In the genomic region with DNA sequence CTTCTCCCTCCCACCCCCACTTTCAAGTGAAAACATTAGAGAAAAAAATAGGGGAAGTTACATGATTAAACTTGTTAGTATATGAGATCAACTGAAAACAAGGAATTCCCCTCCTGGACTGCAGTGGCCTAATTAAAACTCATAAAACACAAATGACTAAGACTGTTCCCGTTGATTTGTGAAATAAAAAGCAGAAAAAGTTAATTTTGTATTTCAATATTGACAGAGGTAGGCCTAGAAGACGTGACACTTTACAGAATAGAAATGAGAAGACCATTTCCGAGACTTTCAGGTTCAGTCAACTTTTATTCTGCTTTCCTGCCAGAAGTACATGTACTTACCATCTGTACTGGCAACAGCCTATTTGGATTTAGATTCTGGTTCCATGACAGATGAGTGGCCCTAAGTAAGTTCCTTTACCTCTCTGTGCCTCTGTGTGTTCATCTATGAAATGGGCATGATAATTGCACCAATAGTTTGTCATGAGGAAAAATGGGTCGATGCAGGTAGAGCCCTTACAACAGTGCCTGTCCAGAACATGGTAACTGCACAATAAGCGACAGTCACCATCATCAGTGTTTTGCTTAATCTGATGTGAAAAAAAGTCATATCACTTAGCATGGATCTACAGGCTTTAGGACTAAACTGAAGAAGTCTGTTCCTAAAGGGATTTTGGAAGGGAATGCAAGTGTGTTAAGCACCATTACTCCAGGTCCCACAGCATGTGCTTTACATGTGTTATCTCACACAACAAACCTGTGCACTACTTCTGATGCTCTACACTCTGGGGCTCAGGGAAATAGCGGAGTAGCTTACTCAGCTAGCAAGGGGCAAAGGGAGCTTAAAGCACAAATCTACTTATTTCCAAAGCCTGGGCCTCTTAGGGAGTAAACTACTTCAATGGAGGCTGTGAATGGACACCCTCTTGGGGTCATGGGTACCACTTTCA, we compare ENCODE assay signal across 9 cellular contexts.
DNase-seq lines count a peak whose midpoint lies in the region; ATAC-seq lines count a peak whose summit lies in the region.
"Had no signal": no experiment of that assay in that cellular context is flagged by ENCODE, and none has a peak within 500 bp of the region (broad histone marks: within the 10 kb centered on the region; RNA-seq: fewer than 3 reads in every experiment).

No MANE protein-coding gene starts in this region.

- CTCF ChIA-PET in T-cell (lab: Charles Lee) = interaction anchor here in 1 of 2 donors (1.1 kb wide), 1 partner anchor 11 kb away, joined by 4 read pairs; no protein-coding TSS in a partner anchor

- H3K9ac ChIP-seq in GM23248 = peak overlapping the region; percentile 100

- peak overlapping the region; percentile 96 for H3K4me2 ChIP-seq in GM23248 (ENCODE audit: unreplicated experiment)

- H3K4me1 ChIP-seq in GM23248 (ENCODE audit: insufficient read depth) = peaks cover 56% of the 10 kb centered on the region

- H3K27me3 ChIP-seq in GM23248 (replicated peaks; ENCODE audit: insufficient read depth) = no peaks in the 10 kb centered on the region

- H3K9me3 ChIP-seq in GM23248 (ENCODE audit: low read depth) = no peaks in the 10 kb centered on the region

- peak overlapping the region; percentile 78 to 93 for H3K27ac Mint-ChIP-seq in T-cell
- H3K27ac Mint-ChIP-seq in memory B cell = peak overlapping the region; percentile 92

- peaks cover 56 to 77% (median 60%) of the 10 kb centered on the region in 3 donors for H3K4me1 Mint-ChIP-seq in T-cell
- peaks cover 42% of the 10 kb centered on the region for H3K4me1 Mint-ChIP-seq in memory B cell

- H3K4me3 ChIP-seq in GM23248 = peak overlapping the region; percentile 63

- peaks cover 99% of the 10 kb centered on the region for H3K79me2 ChIP-seq in GM23248 (ENCODE audit: insufficient read depth)

- H4K20me1 ChIP-seq in GM23248 (ENCODE audit: insufficient read depth) = no peaks in the 10 kb centered on the region

- H3K27ac ChIP-seq in GM23248 = peak overlapping the region; percentile 97

- H3K36me3 ChIP-seq in GM23248 (ENCODE audit: low read depth) = peaks cover 75% of the 10 kb centered on the region

- POLR2A ChIA-PET in T-cell (lab: Charles Lee) = interaction anchor here in 1 of 2 donors (1.0 kb wide), 1 partner anchor 1080 kb away, joined by 3 read pairs; no protein-coding TSS in a partner anchor

- H3K36me3 Mint-ChIP-seq in T-cell (peaks cover 3% of the 10 kb centered on the region), memory B cell (peaks cover 4% of the 10 kb centered on the region)

- H3K4me3 Mint-ChIP-seq in T-cell (peak overlapping the region in 2 of 3 donors; percentile 22 to 41), memory B cell (peak overlapping the region; percentile 54)

- H3K27me3 Mint-ChIP-seq in T-cell (peaks cover 0 to 7% of the 10 kb centered on the region in 2 donors), memory B cell (no peaks in the 10 kb centered on the region)

- H2AFZ ChIP-seq in GM23248 = no peak overlapping the region

- H3F3A ChIP-seq in GM23248 (ENCODE audit: insufficient read depth) = peaks cover 98% of the 10 kb centered on the region

- in situ Hi-C loops in GM23248 (cut with MboI) = no loop called here

- ATAC-seq in T-cell (replicated peaks in 1 of 4) = no peak
- peak; percentile 73 for ATAC-seq in memory B cell (ENCODE audit: low read depth)
- no peak for ATAC-seq in HG03175 (IDR thresholded peaks at IDR 0.05; ENCODE audit: unreplicated experiment)

- WGBS in GM23248 (ENCODE audit: low coverage in 1 of 2, low lambda C conversion rate in 2 of 2, missing lambda C conversion rate in 2 of 2), 2 experiments = 60 to 65% methylated on average over 6 of the region's 6 CpGs

- no peaks in the 10 kb centered on the region for H3K9me2 ChIP-seq in GM23248 (ENCODE audit: insufficient read depth)

- DNase-seq in EL (peak; percentile 38), GM23248 (peak; percentile 37), T-cell (no peak), memory B cell (ENCODE audit: low spot score in 2 of 2) (peak in 1 of 2 donors; percentile 7), SK-N-DZ (ENCODE audit: low spot score) (no peak), DMS114 treated with DMSO at 0.1 percent for 48 hours (lab: John Stamatoyannopoulos, UW; ENCODE audit: unreplicated experiment) (no peak)
- no peak for DNase-seq in activated CD4-positive, CD25-positive, alpha-beta regulatory T cell (lab: John Stamatoyannopoulos, UW)
- DNase-seq: NCI-H1436 had no signal

- H3K9me3 Mint-ChIP-seq in T-cell (no peaks in the 10 kb centered on the region), memory B cell (no peaks in the 10 kb centered on the region)

Comparison
In these comparisons a context has a peak if more than half of its experiments do, and no peak if none do; other contexts are left out.
1. DNase-seq: peak in EL (single experiment) and GM23248 (single experiment); none in T-cell (0 of 34), SK-N-DZ (single experiment), DMS114 treated with DMSO at 0.1 percent for 48 hours (single experiment) and activated CD4-positive, CD25-positive, alpha-beta regulatory T cell (0 of 4).